Comparison of ENCODE assay signal across 1 cellular context in genomic region chr12:130818381-130819247, GRCh38.
TF ChIP-seq lines count a peak whose summit lies in the region.

No MANE protein-coding gene starts in this region.

TF ChIP-seq in HepG2, 621 proteins besides CTCF, POLR2A, EP300 and RAD21:
- TF ChIP-seq, protein P1, sequence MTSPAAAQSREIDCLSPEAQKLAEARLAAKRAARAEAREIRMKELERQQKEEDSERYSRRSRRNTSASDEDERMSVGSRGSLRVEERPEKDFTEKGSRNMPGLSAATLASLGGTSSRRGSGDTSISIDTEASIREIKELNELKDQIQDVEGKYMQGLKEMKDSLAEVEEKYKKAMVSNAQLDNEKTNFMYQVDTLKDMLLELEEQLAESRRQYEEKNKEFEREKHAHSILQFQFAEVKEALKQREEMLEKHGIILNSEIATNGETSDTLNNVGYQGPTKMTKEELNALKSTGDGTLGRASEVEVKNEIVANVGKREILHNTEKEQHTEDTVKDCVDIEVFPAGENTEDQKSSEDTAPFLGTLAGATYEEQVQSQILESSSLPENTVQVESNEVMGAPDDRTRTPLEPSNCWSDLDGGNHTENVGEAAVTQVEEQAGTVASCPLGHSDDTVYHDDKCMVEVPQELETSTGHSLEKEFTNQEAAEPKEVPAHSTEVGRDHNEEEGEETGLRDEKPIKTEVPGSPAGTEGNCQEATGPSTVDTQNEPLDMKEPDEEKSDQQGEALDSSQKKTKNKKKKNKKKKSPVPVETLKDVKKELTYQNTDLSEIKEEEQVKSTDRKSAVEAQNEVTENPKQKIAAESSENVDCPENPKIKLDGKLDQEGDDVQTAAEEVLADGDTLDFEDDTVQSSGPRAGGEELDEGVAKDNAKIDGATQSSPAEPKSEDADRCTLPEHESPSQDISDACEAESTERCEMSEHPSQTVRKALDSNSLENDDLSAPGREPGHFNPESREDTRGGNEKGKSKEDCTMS (CRISPR knock-in tag; conservative IDR thresholded peaks at IDR 0.05), result no peak
- TF ChIP-seq HNF1A (IDR thresholded peaks at IDR 0.05; ENCODE audit: low read depth), result no peak
- TF ChIP-seq HNF1A (CRISPR knock-in tag; IDR thresholded peaks at IDR 0.05; ENCODE audit: borderline replicate concordance), result no peak
- TF ChIP-seq ZBTB38 (CRISPR knock-in tag; IDR thresholded peaks at IDR 0.05), result 0 out of 2 replicates have a peak, but pooled peaks have one; percentile 44
- TF ChIP-seq ZC3H13 (CRISPR knock-in tag; IDR thresholded peaks at IDR 0.05), result no peak
- no peak for TF ChIP-seq XBP1 (CRISPR knock-in tag; IDR thresholded peaks at IDR 0.05)
- peak; percentile 47; the same call in 1 of the 2 replicates for TF ChIP-seq HOXA3 (CRISPR knock-in tag; IDR thresholded peaks at IDR 0.05)
- TF ChIP-seq ZBTB10 (CRISPR knock-in tag; IDR thresholded peaks at IDR 0.05; ENCODE audit: borderline replicate concordance), result no peak
- 0 out of 2 replicates have a peak, but pooled peaks have one; percentile 27 for TF ChIP-seq MED1 (CRISPR knock-in tag; IDR thresholded peaks at IDR 0.05)
- TF ChIP-seq, protein P2, sequence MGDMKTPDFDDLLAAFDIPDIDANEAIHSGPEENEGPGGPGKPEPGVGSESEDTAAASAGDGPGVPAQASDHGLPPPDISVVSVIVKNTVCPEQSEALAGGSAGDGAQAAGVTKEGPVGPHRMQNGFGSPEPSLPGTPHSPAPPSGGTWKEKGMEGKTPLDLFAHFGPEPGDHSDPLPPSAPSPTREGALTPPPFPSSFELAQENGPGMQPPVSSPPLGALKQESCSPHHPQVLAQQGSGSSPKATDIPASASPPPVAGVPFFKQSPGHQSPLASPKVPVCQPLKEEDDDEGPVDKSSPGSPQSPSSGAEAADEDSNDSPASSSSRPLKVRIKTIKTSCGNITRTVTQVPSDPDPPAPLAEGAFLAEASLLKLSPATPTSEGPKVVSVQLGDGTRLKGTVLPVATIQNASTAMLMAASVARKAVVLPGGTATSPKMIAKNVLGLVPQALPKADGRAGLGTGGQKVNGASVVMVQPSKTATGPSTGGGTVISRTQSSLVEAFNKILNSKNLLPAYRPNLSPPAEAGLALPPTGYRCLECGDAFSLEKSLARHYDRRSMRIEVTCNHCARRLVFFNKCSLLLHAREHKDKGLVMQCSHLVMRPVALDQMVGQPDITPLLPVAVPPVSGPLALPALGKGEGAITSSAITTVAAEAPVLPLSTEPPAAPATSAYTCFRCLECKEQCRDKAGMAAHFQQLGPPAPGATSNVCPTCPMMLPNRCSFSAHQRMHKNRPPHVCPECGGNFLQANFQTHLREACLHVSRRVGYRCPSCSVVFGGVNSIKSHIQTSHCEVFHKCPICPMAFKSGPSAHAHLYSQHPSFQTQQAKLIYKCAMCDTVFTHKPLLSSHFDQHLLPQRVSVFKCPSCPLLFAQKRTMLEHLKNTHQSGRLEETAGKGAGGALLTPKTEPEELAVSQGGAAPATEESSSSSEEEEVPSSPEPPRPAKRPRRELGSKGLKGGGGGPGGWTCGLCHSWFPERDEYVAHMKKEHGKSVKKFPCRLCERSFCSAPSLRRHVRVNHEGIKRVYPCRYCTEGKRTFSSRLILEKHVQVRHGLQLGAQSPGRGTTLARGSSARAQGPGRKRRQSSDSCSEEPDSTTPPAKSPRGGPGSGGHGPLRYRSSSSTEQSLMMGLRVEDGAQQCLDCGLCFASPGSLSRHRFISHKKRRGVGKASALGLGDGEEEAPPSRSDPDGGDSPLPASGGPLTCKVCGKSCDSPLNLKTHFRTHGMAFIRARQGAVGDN (CRISPR knock-in tag; IDR thresholded peaks at IDR 0.05), result peak; percentile 64
- TF ChIP-seq, protein P3, sequence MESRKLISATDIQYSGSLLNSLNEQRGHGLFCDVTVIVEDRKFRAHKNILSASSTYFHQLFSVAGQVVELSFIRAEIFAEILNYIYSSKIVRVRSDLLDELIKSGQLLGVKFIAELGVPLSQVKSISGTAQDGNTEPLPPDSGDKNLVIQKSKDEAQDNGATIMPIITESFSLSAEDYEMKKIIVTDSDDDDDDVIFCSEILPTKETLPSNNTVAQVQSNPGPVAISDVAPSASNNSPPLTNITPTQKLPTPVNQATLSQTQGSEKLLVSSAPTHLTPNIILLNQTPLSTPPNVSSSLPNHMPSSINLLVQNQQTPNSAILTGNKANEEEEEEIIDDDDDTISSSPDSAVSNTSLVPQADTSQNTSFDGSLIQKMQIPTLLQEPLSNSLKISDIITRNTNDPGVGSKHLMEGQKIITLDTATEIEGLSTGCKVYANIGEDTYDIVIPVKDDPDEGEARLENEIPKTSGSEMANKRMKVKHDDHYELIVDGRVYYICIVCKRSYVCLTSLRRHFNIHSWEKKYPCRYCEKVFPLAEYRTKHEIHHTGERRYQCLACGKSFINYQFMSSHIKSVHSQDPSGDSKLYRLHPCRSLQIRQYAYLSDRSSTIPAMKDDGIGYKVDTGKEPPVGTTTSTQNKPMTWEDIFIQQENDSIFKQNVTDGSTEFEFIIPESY (CRISPR knock-in tag; IDR thresholded peaks at IDR 0.05), result peak; percentile 70; the same call in 1 of the 2 replicates
- TF ChIP-seq YY1 (IDR thresholded peaks at IDR 0.05; ENCODE audit: insufficient read depth, insufficient replicate concordance, low read depth, low read length), result peak; percentile 49
- no peak for TF ChIP-seq NR2F1 (CRISPR knock-in tag; IDR thresholded peaks at IDR 0.05)
- no peak for TF ChIP-seq JARID2 (CRISPR knock-in tag; IDR thresholded peaks at IDR 0.05; ENCODE audit: insufficient replicate concordance)
- no peak for TF ChIP-seq SIX1 (CRISPR knock-in tag; IDR thresholded peaks at IDR 0.05; ENCODE audit: borderline replicate concordance)
- peak; percentile 41; the same call in 1 of the 2 replicates for TF ChIP-seq SALL1 (CRISPR knock-in tag; IDR thresholded peaks at IDR 0.05)
- no peak for TF ChIP-seq ZNF496 (CRISPR knock-in tag; IDR thresholded peaks at IDR 0.05; ENCODE audit: insufficient replicate concordance)
- peak; percentile 44; the same call in 1 of the 2 replicates for TF ChIP-seq SMC3 (IDR thresholded peaks at IDR 0.05; ENCODE audit: low read length)
- TF ChIP-seq HNRNPLL (IDR thresholded peaks at IDR 0.05; ENCODE audit: low read depth, low read length, poor library complexity, severe bottlenecking), result peak; percentile 24
- TF ChIP-seq KAT8 (CRISPR knock-in tag; IDR thresholded peaks at IDR 0.05), result no peak
- TF ChIP-seq KLF12 (CRISPR knock-in tag; IDR thresholded peaks at IDR 0.05; ENCODE audit: borderline replicate concordance), result peak; percentile 79; the same call in 1 of the 2 replicates
- TF ChIP-seq XRCC5 (optimal IDR thresholded peaks at IDR 0.05; ENCODE audit: low read length), result peak; percentile 36
- no peak for TF ChIP-seq ZNF569 (CRISPR knock-in tag; IDR thresholded peaks at IDR 0.05; ENCODE audit: borderline replicate concordance)
- TF ChIP-seq, protein P4, sequence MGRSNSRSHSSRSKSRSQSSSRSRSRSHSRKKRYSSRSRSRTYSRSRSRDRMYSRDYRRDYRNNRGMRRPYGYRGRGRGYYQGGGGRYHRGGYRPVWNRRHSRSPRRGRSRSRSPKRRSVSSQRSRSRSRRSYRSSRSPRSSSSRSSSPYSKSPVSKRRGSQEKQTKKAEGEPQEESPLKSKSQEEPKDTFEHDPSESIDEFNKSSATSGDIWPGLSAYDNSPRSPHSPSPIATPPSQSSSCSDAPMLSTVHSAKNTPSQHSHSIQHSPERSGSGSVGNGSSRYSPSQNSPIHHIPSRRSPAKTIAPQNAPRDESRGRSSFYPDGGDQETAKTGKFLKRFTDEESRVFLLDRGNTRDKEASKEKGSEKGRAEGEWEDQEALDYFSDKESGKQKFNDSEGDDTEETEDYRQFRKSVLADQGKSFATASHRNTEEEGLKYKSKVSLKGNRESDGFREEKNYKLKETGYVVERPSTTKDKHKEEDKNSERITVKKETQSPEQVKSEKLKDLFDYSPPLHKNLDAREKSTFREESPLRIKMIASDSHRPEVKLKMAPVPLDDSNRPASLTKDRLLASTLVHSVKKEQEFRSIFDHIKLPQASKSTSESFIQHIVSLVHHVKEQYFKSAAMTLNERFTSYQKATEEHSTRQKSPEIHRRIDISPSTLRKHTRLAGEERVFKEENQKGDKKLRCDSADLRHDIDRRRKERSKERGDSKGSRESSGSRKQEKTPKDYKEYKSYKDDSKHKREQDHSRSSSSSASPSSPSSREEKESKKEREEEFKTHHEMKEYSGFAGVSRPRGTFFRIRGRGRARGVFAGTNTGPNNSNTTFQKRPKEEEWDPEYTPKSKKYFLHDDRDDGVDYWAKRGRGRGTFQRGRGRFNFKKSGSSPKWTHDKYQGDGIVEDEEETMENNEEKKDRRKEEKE (IDR thresholded peaks at IDR 0.05), result no peak
- TF ChIP-seq ZNF276 (CRISPR knock-in tag; IDR thresholded peaks at IDR 0.05; ENCODE audit: low read depth), result no peak
- peak; percentile 76 for TF ChIP-seq STAG1 (CRISPR knock-in tag; IDR thresholded peaks at IDR 0.05)
- TF ChIP-seq GABPB1 (CRISPR knock-in tag; IDR thresholded peaks at IDR 0.05), result 0 out of 2 replicates have a peak, but pooled peaks have one; percentile 13
- peak; percentile 54; the same call in 1 of the 2 replicates for TF ChIP-seq ZNF143 (CRISPR knock-in tag; IDR thresholded peaks at IDR 0.05)
- TF ChIP-seq NFKB2 (CRISPR knock-in tag; IDR thresholded peaks at IDR 0.05; ENCODE audit: borderline replicate concordance), result peak; percentile 44; the same call in 1 of the 2 replicates
- 0 out of 2 replicates have a peak, but pooled peaks have one; percentile 22 for TF ChIP-seq TFDP2 (CRISPR knock-in tag; IDR thresholded peaks at IDR 0.05)
TF ChIP-seq in HepG2: peak in this region for 16.
